Comparison of ENCODE assay signal across 8 cellular contexts in the genomic region with DNA sequence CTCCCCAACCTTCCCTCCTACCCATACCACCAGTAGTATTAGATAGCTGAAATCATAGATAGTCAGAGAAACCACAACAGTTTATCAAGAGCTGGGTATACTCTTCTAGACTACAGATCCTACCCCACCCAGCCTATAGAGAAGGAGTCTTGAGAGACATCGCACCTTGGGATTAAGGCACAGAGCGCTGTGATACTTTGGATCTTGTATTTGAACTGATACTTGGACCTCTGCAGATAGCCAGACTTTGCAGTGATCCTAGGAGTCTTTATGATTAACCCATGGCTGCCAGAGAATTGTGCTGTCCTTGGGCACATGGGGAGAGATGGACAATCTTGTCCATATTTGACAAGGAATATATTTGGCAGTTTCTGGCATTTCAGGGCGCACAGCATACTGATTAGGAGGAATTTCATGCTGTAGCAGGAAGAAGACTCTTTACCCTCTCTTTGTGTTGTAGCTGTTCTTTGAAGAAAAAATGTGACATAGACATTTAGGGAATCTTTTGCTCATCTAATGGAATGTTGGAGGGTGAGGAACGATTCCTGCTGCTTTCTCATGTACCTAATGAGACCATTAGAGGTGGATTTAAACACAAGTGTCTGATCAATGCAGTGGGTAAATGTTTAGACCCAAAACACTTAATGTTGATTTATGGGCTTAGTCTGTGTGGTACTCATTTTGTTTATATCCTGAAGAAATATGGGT. TPM values are rescaled to one million over a fixed set of nuclear protein-coding genes. Genes with fewer than 3 reads are reported as not detected.
DNase-seq lines count a peak whose midpoint lies in the region; ATAC-seq and TF ChIP-seq lines count a peak whose summit lies in the region.

No MANE protein-coding gene starts in this region.

- TF ChIP-seq CTCF in RWPE2 (IDR thresholded peaks at IDR 0.05; ENCODE audit: poor library complexity, severe bottlenecking) (no peak), epithelial cell of proximal tubule (conservative IDR thresholded peaks at IDR 0.05; ENCODE audit: low read depth, low read length) (no peak)

- peak overlapping the region; percentile 80 for H3K4me3 Mint-ChIP-seq in natural killer cell treated with Interleukin-12 subunit alpha and Interleukin-12 subunit beta and Interleukin-15 and Interleukin-18, amount 100 ng/mL, for 72 hours

- H3K27me3 Mint-ChIP-seq in natural killer cell treated with Interleukin-12 subunit alpha and Interleukin-12 subunit beta and Interleukin-15 and Interleukin-18, amount 100 ng/mL, for 72 hours: no peaks in the 10 kb centered on the region

- H3K4me3 ChIP-seq in RWPE2 (ENCODE audit: severe bottlenecking): peak overlapping the region; percentile 49
- peak overlapping the region; percentile 76 for H3K4me3 ChIP-seq in epithelial cell of proximal tubule (ENCODE audit: low read depth, low read length)

- no peaks in the 10 kb centered on the region for H3K27me3 ChIP-seq in RWPE2 (ENCODE audit: insufficient read depth, poor library complexity, severe bottlenecking)

- H3K27ac Mint-ChIP-seq in natural killer cell treated with Interleukin-12 subunit alpha and Interleukin-12 subunit beta and Interleukin-15 and Interleukin-18, amount 100 ng/mL, for 72 hours: peak overlapping the region; percentile 33 to 50

- no peaks in the 10 kb centered on the region for H3K36me3 Mint-ChIP-seq in natural killer cell treated with Interleukin-12 subunit alpha and Interleukin-12 subunit beta and Interleukin-15 and Interleukin-18, amount 100 ng/mL, for 72 hours

- intact Hi-C loops in posterior cingulate gyrus (cut with DNase I): no loop called here

- DNase-seq in EL: peak; percentile 47
- no peak for DNase-seq in RWPE2 (ENCODE audit: low spot score)
- no peak for DNase-seq in epithelial cell of proximal tubule (ENCODE audit: low read depth)
- DNase-seq in natural killer cell treated with Interleukin-12 subunit alpha and Interleukin-12 subunit beta and Interleukin-15 and Interleukin-18, amount 100 ng/mL, for 72 hours (ENCODE audit: low spot score): no peak
- DNase-seq in posterior cingulate gyrus: no peak
- no peak for DNase-seq in stimulated activated CD4-positive, alpha-beta T cell treated with anti-CD3 and anti-CD28 coated beads, Interleukin-15, amount 100 ng/mL, for 24 hours

- H3K9me3 Mint-ChIP-seq in natural killer cell treated with Interleukin-12 subunit alpha and Interleukin-12 subunit beta and Interleukin-15 and Interleukin-18, amount 100 ng/mL, for 72 hours: no peaks in the 10 kb centered on the region

- H3K36me3 ChIP-seq in RWPE2 (ENCODE audit: low read depth): peaks cover 18% of the 10 kb centered on the region

- peak overlapping the region; percentile 98 for H3K27ac ChIP-seq in RWPE2 (ENCODE audit: poor library complexity, severe bottlenecking)

- ATAC-seq in RWPE2 (ENCODE audit: low read depth) (peak; percentile 13; the same call in 2 of the 3 replicates), GM18520 (IDR thresholded peaks at IDR 0.05; ENCODE audit: unreplicated experiment) (no peak), HG03469 (IDR thresholded peaks at IDR 0.05; ENCODE audit: unreplicated experiment) (no peak)
- no peak for ATAC-seq in natural killer cell treated with Interleukin-12 subunit alpha and Interleukin-12 subunit beta and Interleukin-15 and Interleukin-18, amount 100 ng/mL, for 72 hours

- H3K4me1 Mint-ChIP-seq in natural killer cell treated with Interleukin-12 subunit alpha and Interleukin-12 subunit beta and Interleukin-15 and Interleukin-18, amount 100 ng/mL, for 72 hours (ENCODE audit: low read depth in 2 of 2): peaks cover 21 to 30% of the 10 kb centered on the region in 2 donors

- no peaks in the 10 kb centered on the region for H3K9me3 ChIP-seq in RWPE2 (ENCODE audit: severe bottlenecking)

- H3K4me1 ChIP-seq in RWPE2 (ENCODE audit: insufficient read depth, poor library complexity, severe bottlenecking): peaks cover 62% of the 10 kb centered on the region

RNA-seq across cellular contexts. Expression of a gene that starts 1.0 kb away (rescaled TPM):
- 23.9 and 31.0 TPM in 2 replicates for total RNA-seq in epithelial cell of proximal tubule
- 1 to 10 TPM; 1.5 to 2.9 TPM for total RNA-seq in natural killer cell treated with Interleukin-12 subunit alpha and Interleukin-12 subunit beta and Interleukin-15 and Interleukin-18, amount 100 ng/mL, for 72 hours

RNA-seq across cellular contexts. Expression of a gene that starts 34.7 kb away (rescaled TPM):
- total RNA-seq in epithelial cell of proximal tubule: 0.29 and 2.9 TPM in 2 replicates
- under 1 TPM in 1 of 2 donors, not detected in 1; 0.17 TPM for total RNA-seq in natural killer cell treated with Interleukin-12 subunit alpha and Interleukin-12 subunit beta and Interleukin-15 and Interleukin-18, amount 100 ng/mL, for 72 hours

RNA-seq across cellular contexts. Expression of a gene that starts 54.3 kb away (rescaled TPM):
- 1.6 and 2.1 TPM in 2 replicates for total RNA-seq in epithelial cell of proximal tubule
- total RNA-seq in natural killer cell treated with Interleukin-12 subunit alpha and Interleukin-12 subunit beta and Interleukin-15 and Interleukin-18, amount 100 ng/mL, for 72 hours: 1 to 10 TPM; 2.8 to 6.9 TPM
